In the genomic region with DNA sequence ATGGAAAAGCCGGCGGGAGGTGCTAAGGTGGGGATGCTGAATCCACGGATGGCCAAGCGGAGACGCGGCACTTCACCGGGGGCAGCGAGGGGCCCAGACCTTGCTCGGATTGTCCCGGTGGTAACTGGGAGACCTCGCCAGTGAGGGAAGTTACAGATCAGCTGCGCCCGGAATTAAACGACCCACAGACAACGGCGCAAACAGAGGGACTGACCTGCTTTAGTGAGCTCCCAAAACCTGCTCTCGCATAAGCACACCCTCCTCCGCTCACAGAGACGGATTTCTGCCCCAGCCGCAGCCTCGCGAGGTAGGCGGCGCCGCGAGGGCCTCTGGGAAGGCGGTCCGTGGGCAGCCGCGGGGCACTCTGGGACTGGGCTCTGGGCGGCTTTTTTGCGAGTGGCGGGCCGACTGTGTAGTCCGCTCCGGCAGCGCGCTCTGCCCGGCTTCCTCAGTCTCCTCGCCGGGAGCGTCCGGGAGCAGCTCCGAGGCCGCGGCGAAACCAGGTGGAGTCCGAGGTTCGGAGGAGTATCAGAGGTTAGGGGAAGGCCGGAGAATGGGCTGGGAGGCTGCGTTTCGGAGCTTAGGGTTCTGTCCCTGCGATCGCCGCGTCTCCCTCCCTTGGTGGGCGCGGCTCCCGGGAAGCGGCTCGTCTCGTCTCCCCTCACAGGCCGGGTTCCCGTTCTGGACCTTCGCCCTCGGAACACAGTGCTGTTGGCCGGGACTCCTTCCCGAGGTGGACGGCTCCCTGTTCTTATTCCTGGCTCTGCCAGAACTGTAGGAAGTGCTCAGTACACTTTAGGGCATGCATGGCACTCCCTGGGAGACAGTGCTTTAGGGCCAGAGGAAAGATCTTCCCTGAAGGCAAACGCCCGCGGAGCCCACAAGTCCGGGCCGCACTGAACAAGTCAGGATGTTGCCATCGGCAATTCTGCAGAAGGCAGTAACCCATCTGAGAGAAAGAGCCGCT, we compare ENCODE assay signal across 8 cellular contexts. TPM values are rescaled to one million over a fixed set of nuclear protein-coding genes. Genes with fewer than 3 reads are reported as not detected.
DNase-seq lines count a peak whose midpoint lies in the region; ATAC-seq, FAIRE-seq and TF ChIP-seq lines count a peak whose summit lies in the region.

A gene with protein sequence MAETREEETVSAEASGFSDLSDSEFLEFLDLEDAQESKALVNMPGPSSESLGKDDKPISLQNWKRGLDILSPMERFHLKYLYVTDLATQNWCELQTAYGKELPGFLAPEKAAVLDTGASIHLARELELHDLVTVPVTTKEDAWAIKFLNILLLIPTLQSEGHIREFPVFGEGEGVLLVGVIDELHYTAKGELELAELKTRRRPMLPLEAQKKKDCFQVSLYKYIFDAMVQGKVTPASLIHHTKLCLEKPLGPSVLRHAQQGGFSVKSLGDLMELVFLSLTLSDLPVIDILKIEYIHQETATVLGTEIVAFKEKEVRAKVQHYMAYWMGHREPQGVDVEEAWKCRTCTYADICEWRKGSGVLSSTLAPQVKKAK (plus strand): TSS at position 393 of the 967 bp plus-strand sequence. CDS start 5,778 bp downstream, outside the sequence.

- peaks cover 3% of the 10 kb centered on the region; the same call in 1 of the 2 replicates for H3F3A ChIP-seq in DOHH2 (ENCODE audit: control insufficient read depth, insufficient read depth)

- H3K79me2 ChIP-seq in DOHH2 (ENCODE audit: control insufficient read depth, low read length): peaks cover 28% of the 10 kb centered on the region
- no peaks in the 10 kb centered on the region for H3K79me2 ChIP-seq in parathyroid adenoma

- H2AFZ ChIP-seq in parathyroid adenoma: peak within 1 kb of the TSS; percentile 86

- H3K4me3 ChIP-seq in DOHH2 (ENCODE audit: low read length): peak within 1 kb of the TSS; percentile 97
- H3K4me3 ChIP-seq in parathyroid adenoma (ENCODE audit: low read depth, low read length): peak within 1 kb of the TSS; percentile 87
- H3K4me3 ChIP-seq in tibial artery: peak within 1 kb of the TSS; percentile 82 to 85

- H3K27ac ChIP-seq in DOHH2 (ENCODE audit: low read depth, low read length) (peak within 1 kb of the TSS; percentile 52), parathyroid adenoma (peak within 1 kb of the TSS; percentile 15), tibial artery (peak within 1 kb of the TSS; percentile 75 to 83)

- ATAC-seq in Right ventricle myocardium superior (ENCODE audit: poor library complexity): peak; percentile 100

- peak; percentile 23 for DNase-seq in H54 (ENCODE audit: insufficient read length, low spot score)
- peak; percentile 66 for DNase-seq in MV-4-11 (lab: John Stamatoyannopoulos, UW)
- peak; percentile 58 for DNase-seq in T follicular helper cell (ENCODE audit: low read depth)
- DNase-seq in activated naive CD8-positive, alpha-beta T cell treated with anti-CD3 and anti-CD28 coated beads, Interleukin-2, amount 50 U/mL, for 16 hours (ENCODE audit: low read depth, low spot score): peak; percentile 66
- DNase-seq in Right ventricle myocardium superior: peak; percentile 91
- peak; percentile 80 to 87 for DNase-seq in tibial artery

- H3K9ac ChIP-seq in parathyroid adenoma: no peak within 1 kb of the TSS

- peaks cover 9% of the 10 kb centered on the region; the same call in 1 of the 2 replicates for H3K9me3 ChIP-seq in DOHH2 (ENCODE audit: control insufficient read depth, insufficient read depth, low read length)
- no peaks in the 10 kb centered on the region for H3K9me3 ChIP-seq in parathyroid adenoma (ENCODE audit: control insufficient read depth, low read length)
- peaks cover 0 to 3% (median 1%) of the 10 kb centered on the region in 3 donors for H3K9me3 ChIP-seq in tibial artery

- H3K4me2 ChIP-seq in DOHH2 (ENCODE audit: low read length) (peak within 1 kb of the TSS; percentile 98), parathyroid adenoma (ENCODE audit: low read length) (peak within 1 kb of the TSS; percentile 98)

- peak; percentile 87 for TF ChIP-seq POLR2A in H54 (IDR thresholded peaks at IDR 0.05; ENCODE audit: low read depth, low read length)

- H3K9me2 ChIP-seq in DOHH2 (replicated peaks; ENCODE audit: control insufficient read depth, low read length): no peaks in the 10 kb centered on the region

- H3K27me3 ChIP-seq in DOHH2 (ENCODE audit: control insufficient read depth, low read length) (no peaks in the 10 kb centered on the region), parathyroid adenoma (ENCODE audit: control insufficient read depth, insufficient read depth, low read length) (no peaks in the 10 kb centered on the region), tibial artery (no peaks in the 10 kb centered on the region)

- H3K4me1 ChIP-seq in DOHH2 (ENCODE audit: control insufficient read depth, low read length): peaks cover 20% of the 10 kb centered on the region
- H3K4me1 ChIP-seq in parathyroid adenoma: no peaks in the 10 kb centered on the region
- peaks cover 0 to 16% (median 10%) of the 10 kb centered on the region in 4 donors for H3K4me1 ChIP-seq in tibial artery

- TF ChIP-seq CTCF in DOHH2 (IDR thresholded peaks at IDR 0.05; ENCODE audit: low read depth, low read length, poor library complexity, severe bottlenecking) (no peak), parathyroid adenoma (IDR thresholded peaks at IDR 0.05) (no peak), tibial artery (IDR thresholded peaks at IDR 0.05) (no peak)

- no peak for FAIRE-seq in H54 (lab: Jason Lieb, UNC)

- intact Hi-C loops in Right ventricle myocardium superior (cut with DNase I): no loop called here
- intact Hi-C loops in tibial artery (cut with DNase I; ENCODE audit: low total_unique reads): no loop called here

- H4K20me1 ChIP-seq in DOHH2 (ENCODE audit: control insufficient read depth, insufficient read depth, low read depth, low read length): no peaks in the 10 kb centered on the region

- H3K36me3 ChIP-seq in DOHH2 (ENCODE audit: control insufficient read depth, low read length): peaks cover 12% of the 10 kb centered on the region
- H3K36me3 ChIP-seq in parathyroid adenoma (ENCODE audit: control insufficient read depth, insufficient read depth, low read length): no peaks in the 10 kb centered on the region
- H3K36me3 ChIP-seq in tibial artery: no peaks in the 10 kb centered on the region

RNA-seq across cellular contexts. Expression of the gene that starts here (rescaled TPM):
- 3.1 TPM for total RNA-seq in Right ventricle myocardium superior

Comparison
In these comparisons a context has a peak if more than half of its experiments do, and no peak if none do; other contexts are left out.
1. Peak in every context shown above with its lines: DNase-seq, ATAC-seq, H3K4me3 ChIP-seq and H3K27ac ChIP-seq.
2. H3K27ac ChIP-seq: peak in every context shown above with its lines; median percentile 79 in tibial artery; 52 in DOHH2; 15 in parathyroid adenoma.
3. DNase-seq: peak in every context shown above with its lines; median percentile 91 in Right ventricle myocardium superior; 84 in tibial artery; 66 in MV-4-11; 66 in activated naive CD8-positive, alpha-beta T cell treated with anti-CD3 and anti-CD28 coated beads, Interleukin-2, amount 50 U/mL, for 16 hours; 58 in T follicular helper cell; 23 in H54.